17 cellular contexts compared by ENCODE assay signal in the genomic region with DNA sequence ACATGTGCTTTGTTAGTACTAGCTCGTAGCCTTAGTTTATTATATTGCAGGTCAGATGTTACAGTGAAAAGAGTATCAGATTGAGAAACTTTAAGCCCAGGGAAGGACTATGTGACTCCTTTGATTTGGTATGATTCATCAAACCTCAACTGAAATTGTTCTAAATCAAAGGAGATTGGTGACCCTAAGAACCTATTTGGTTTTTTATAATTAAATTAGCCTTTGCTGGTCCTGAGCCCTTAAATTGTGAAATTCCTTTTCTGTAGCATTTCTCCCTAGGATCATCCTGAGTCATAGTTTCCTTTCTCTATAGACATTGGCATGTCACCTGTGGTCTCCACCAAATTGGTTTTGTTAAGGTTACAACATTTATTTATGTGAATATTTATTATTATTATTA.
DNase-seq lines count a peak whose midpoint lies in the region; TF ChIP-seq lines count a peak whose summit lies in the region.
"Had no signal": no experiment of that assay in that cellular context is flagged by ENCODE, and none has a peak within 500 bp of the region (broad histone marks: within the 10 kb centered on the region; RNA-seq: fewer than 3 reads in every experiment).

No MANE protein-coding gene starts in this region.

- H3K27me3 Mint-ChIP-seq in activated naive CD4-positive, alpha-beta T cell treated with anti-CD3 and anti-CD28 coated beads, Interleukin-2, amount 10 ng/mL, durations not matched to agents 7 days and 5 days, result no peaks in the 10 kb centered on the region
- H3K27me3 Mint-ChIP-seq: CD8-positive, alpha-beta memory T cell had no signal

- H3K4me3 ChIP-seq in GM23248 (no peak overlapping the region), NB4 (ENCODE audit: low read depth, low read length) (no peak overlapping the region), mammary epithelial cell (replicated peaks in 1 of 3; ENCODE audit: insufficient read depth in 1 of 3, low read depth in 2 of 3, low read length in 3 of 3) (no peak overlapping the region)
- H3K4me3 ChIP-seq: GM12878, HAP-1 had no signal

- H3K9ac ChIP-seq in GM23248 (no peak overlapping the region), mammary epithelial cell (ENCODE audit: insufficient read depth, low read length) (no peak overlapping the region)

- H3K9me3 ChIP-seq in GM23248 (ENCODE audit: low read depth) (no peaks in the 10 kb centered on the region), mammary epithelial cell (replicated peaks; ENCODE audit: insufficient read depth, low read length) (no peaks in the 10 kb centered on the region)
- H3K9me3 ChIP-seq: HAP-1 had no signal

- peak; percentile 7 for DNase-seq in GM23248
- DNase-seq in NB4 (ENCODE audit: low read depth), result peak; percentile 4
- peak; percentile 68 for DNase-seq in mammary epithelial cell
- peak; percentile 15 for DNase-seq in non-pigmented ciliary epithelial cell (ENCODE audit: low read depth)
- DNase-seq in activated gamma-delta T cell treated with Interleukin-2 at 50 U/mL for 16 hours, result no peak
- DNase-seq in activated naive CD4-positive, alpha-beta T cell treated with anti-CD3 and anti-CD28 coated beads, Interleukin-2, amount 10 ng/mL, durations not matched to agents 7 days and 5 days, result no peak
- no peak for DNase-seq in Ammon's horn (ENCODE audit: low spot score)
- no peak for DNase-seq in NCI-H2107 (lab: John Stamatoyannopoulos, UW)
- DNase-seq: ACHN; CD8-positive, alpha-beta memory T cell; DMS 273 treated with DMSO at 0.1 percent for 48 hours; NCI-H1105 treated with DMSO at 0.1 percent for 48 hours; NCI-H187; NCI-H446; SHP77 had no signal

- in situ Hi-C loops in GM23248 (cut with MboI) (no loop called here), mammary epithelial cell (cut with MboI; ENCODE audit: low sequenced_read_pairs in 2 of 2) (no loop called here)

- H3K27ac Mint-ChIP-seq in activated naive CD4-positive, alpha-beta T cell treated with anti-CD3 and anti-CD28 coated beads, Interleukin-2, amount 10 ng/mL, durations not matched to agents 7 days and 5 days, result no peak overlapping the region
- H3K27ac Mint-ChIP-seq: CD8-positive, alpha-beta memory T cell had no signal

- H3K9me3 Mint-ChIP-seq in activated naive CD4-positive, alpha-beta T cell treated with anti-CD3 and anti-CD28 coated beads, Interleukin-2, amount 10 ng/mL, durations not matched to agents 7 days and 5 days, result no peaks in the 10 kb centered on the region

- no peak overlapping the region for H3K4me3 Mint-ChIP-seq in activated naive CD4-positive, alpha-beta T cell treated with anti-CD3 and anti-CD28 coated beads, Interleukin-2, amount 10 ng/mL, durations not matched to agents 7 days and 5 days
- H3K4me3 Mint-ChIP-seq: CD8-positive, alpha-beta memory T cell had no signal

- no peak overlapping the region for H3K27ac ChIP-seq in GM23248
- H3K27ac ChIP-seq in mammary epithelial cell (ENCODE audit: insufficient read depth, low read depth, low read length), result no peak overlapping the region

- TF ChIP-seq POLR2A in NB4 (IDR thresholded peaks at IDR 0.05; ENCODE audit: extremely low read depth, insufficient read length), result no peak

- H3K27me3 ChIP-seq in GM23248 (replicated peaks; ENCODE audit: insufficient read depth), result no peaks in the 10 kb centered on the region
- peaks cover 3% of the 10 kb centered on the region for H3K27me3 ChIP-seq in mammary epithelial cell (ENCODE audit: insufficient read depth, low read length)

- H3K4me2 ChIP-seq in GM23248 (ENCODE audit: unreplicated experiment), result no peak overlapping the region
- no peak overlapping the region for H3K4me2 ChIP-seq in mammary epithelial cell (ENCODE audit: insufficient read depth, low read depth, low read length)

- H3K4me1 Mint-ChIP-seq in activated naive CD4-positive, alpha-beta T cell treated with anti-CD3 and anti-CD28 coated beads, Interleukin-2, amount 10 ng/mL, durations not matched to agents 7 days and 5 days, result no peaks in the 10 kb centered on the region
- H3K4me1 Mint-ChIP-seq: CD8-positive, alpha-beta memory T cell had no signal

- no peaks in the 10 kb centered on the region for H3K79me2 ChIP-seq in GM23248 (ENCODE audit: insufficient read depth)
- no peaks in the 10 kb centered on the region for H3K79me2 ChIP-seq in mammary epithelial cell (ENCODE audit: insufficient read depth, low read length)

- H3K36me3 ChIP-seq in GM23248 (ENCODE audit: low read depth) (no peaks in the 10 kb centered on the region), mammary epithelial cell (ENCODE audit: insufficient read depth, low read length) (no peaks in the 10 kb centered on the region)
- H3K36me3 ChIP-seq: HAP-1 had no signal

- H3K4me1 ChIP-seq in GM23248 (ENCODE audit: insufficient read depth) (no peaks in the 10 kb centered on the region), mammary epithelial cell (ENCODE audit: insufficient read depth, low read length) (no peaks in the 10 kb centered on the region)
- H3K4me1 ChIP-seq: HAP-1 had no signal

- H2AFZ ChIP-seq in GM23248 (no peak overlapping the region), mammary epithelial cell (ENCODE audit: low read depth, low read length) (no peak overlapping the region)

- 65 to 71% methylated on average over 1 of the region's 1 CpG for WGBS in GM23248 (ENCODE audit: low coverage in 1 of 2, low lambda C conversion rate in 2 of 2, missing lambda C conversion rate in 2 of 2), 2 experiments
- 68% methylated on average over 1 of the region's 1 CpG for WGBS in mammary epithelial cell (ENCODE audit: low coverage, missing lambda C conversion rate)

- H3K9me2 ChIP-seq in GM23248 (ENCODE audit: insufficient read depth), result no peaks in the 10 kb centered on the region

- TF ChIP-seq CTCF in NB4 (IDR thresholded peaks at IDR 0.05; ENCODE audit: low read depth, low read length), result no peak
- TF ChIP-seq CTCF in mammary epithelial cell (conservative IDR thresholded peaks at IDR 0.05 in 1 of 2, IDR thresholded peaks at IDR 0.05 in 1 of 2; ENCODE audit: extremely low read depth in 1 of 2, insufficient read depth in 1 of 2, low read depth in 1 of 2, low read length in 2 of 2), result no peak

- no peaks in the 10 kb centered on the region for H3F3A ChIP-seq in GM23248 (ENCODE audit: insufficient read depth)

- no peaks in the 10 kb centered on the region for H4K20me1 ChIP-seq in GM23248 (ENCODE audit: insufficient read depth)
- H4K20me1 ChIP-seq in mammary epithelial cell (ENCODE audit: insufficient read depth, low read length), result no peaks in the 10 kb centered on the region

- no peaks in the 10 kb centered on the region for H3K36me3 Mint-ChIP-seq in activated naive CD4-positive, alpha-beta T cell treated with anti-CD3 and anti-CD28 coated beads, Interleukin-2, amount 10 ng/mL, durations not matched to agents 7 days and 5 days
- H3K36me3 Mint-ChIP-seq: CD8-positive, alpha-beta memory T cell had no signal

- dilution Hi-C loops in mammary epithelial cell (cut with HindIII; ENCODE audit: low sequenced_read_pairs), result no loop called here

- no TSS peak for BruUV-seq in mammary epithelial cell (replicated peaks; lab: Mats Ljungman, UMichigan)

- CTCF ChIA-PET in mammary epithelial cell (lab: Charles Lee; ENCODE audit: low non-redundant PET), result no interaction called here
- CTCF ChIA-PET in activated naive CD4-positive, alpha-beta T cell treated with anti-CD3 and anti-CD28 coated beads, Interleukin-2, amount 10 ng/mL, durations not matched to agents 7 days and 5 days (lab: Charles Lee), result no interaction called here

- intact Hi-C loops in mammary epithelial cell (cut with micrococcal nuclease), result no loop called here

Comparison
In these comparisons a context has a peak if more than half of its experiments do, and no peak if none do; other contexts are left out.
1. DNase-seq: peak in GM23248 (single experiment), NB4 (single experiment), mammary epithelial cell (single experiment) and non-pigmented ciliary epithelial cell (single experiment); none in activated gamma-delta T cell treated with Interleukin-2 at 50 U/mL for 16 hours (single experiment), activated naive CD4-positive, alpha-beta T cell treated with anti-CD3 and anti-CD28 coated beads, Interleukin-2, amount 10 ng/mL, durations not matched to agents 7 days and 5 days (single experiment), Ammon's horn (single experiment) and NCI-H2107 (single experiment).